Comparison of ENCODE assay signal across 26 cellular contexts in genomic region chr5:132075719-132076077, GRCh38. TPM values are rescaled to one million over a fixed set of nuclear protein-coding genes. Genes with fewer than 3 reads are reported as not detected.
A peak's percentile ranks its signal among the peaks of the same experiment; 100 is the strongest.
DNase-seq lines count a peak whose midpoint lies in the region; ATAC-seq and TF ChIP-seq lines count a peak whose summit lies in the region.
"Had no signal": no experiment of that assay in that cellular context is flagged by ENCODE, and none has a peak within 500 bp of the region (broad histone marks: within the 10 kb centered on the region; RNA-seq: fewer than 3 reads in every experiment).

No MANE protein-coding gene starts in this region.

- ATAC-seq in activated T-helper 17 cell treated with anti-CD3 and anti-CD28 coated beads, Interleukin-2, amount 50 U/mL, for 72 hours (replicated peaks), result no peak
- ATAC-seq in aorta (ENCODE audit: low FRiP score) (no peak), GM19328 (IDR thresholded peaks at IDR 0.05; ENCODE audit: unreplicated experiment) (no peak)
- ATAC-seq: right cardiac atrium, SK-N-SH treated with all-trans-retinoic acid at 6 μM for 48 hours had no signal

- H3K4me1 ChIP-seq in CD4-positive, alpha-beta memory T cell (ENCODE audit: insufficient read depth, low read length), result peaks cover 52% of the 10 kb centered on the region
- H3K4me1 ChIP-seq in KMS-11 (ENCODE audit: low read depth, poor library complexity, severe bottlenecking) (peaks cover 17% of the 10 kb centered on the region), aorta (ENCODE audit: control insufficient read depth in 1 of 2, insufficient read depth in 2 of 2, low read length in 2 of 2) (no peaks in the 10 kb centered on the region)

- H2AFZ ChIP-seq in KMS-11 (ENCODE audit: low read depth), result peak overlapping the region; percentile 24; the same call in 1 of the 2 replicates

- POLR2A ChIA-PET in CD4-positive, alpha-beta memory T cell (lab: Charles Lee; ENCODE audit: partially characterized antibody), result no interaction called here

- intact Hi-C loops in CD4-positive, alpha-beta memory T cell (cut with micrococcal nuclease), result loop anchor here (2.0 kb wide), 1 partner anchor 19 kb away; no protein-coding TSS in a partner anchor
- intact Hi-C loops in aorta (cut with DNase I), result no loop called here

- H3K9me3 Mint-ChIP-seq in CD4-positive, alpha-beta memory T cell, result no peaks in the 10 kb centered on the region
- H3K9me3 Mint-ChIP-seq in activated T-helper 17 cell treated with anti-CD3 and anti-CD28 coated beads, Interleukin-2, amount 50 U/mL, for 72 hours, result no peaks in the 10 kb centered on the region
- H3K9me3 Mint-ChIP-seq: CD4-positive, alpha-beta T cell; H9; naive B cell had no signal

- no peaks in the 10 kb centered on the region for H3K36me3 ChIP-seq in CD4-positive, alpha-beta memory T cell (ENCODE audit: insufficient read depth, low read length)
- H3K36me3 ChIP-seq in KMS-11 (ENCODE audit: insufficient read depth) (no peaks in the 10 kb centered on the region), aorta (ENCODE audit: control insufficient read depth in 1 of 2, insufficient read depth in 2 of 2, low read length in 1 of 2) (no peaks in the 10 kb centered on the region)
- H3K36me3 ChIP-seq: ovary had no signal

- no peaks in the 10 kb centered on the region for H3K79me2 ChIP-seq in KMS-11 (ENCODE audit: insufficient read depth, low read depth)

- H3K27ac ChIP-seq in CD4-positive, alpha-beta memory T cell (ENCODE audit: low read depth, low read length), result no peak overlapping the region
- H3K27ac ChIP-seq in KMS-11 (no peak overlapping the region), aorta (ENCODE audit: low read depth in 1 of 2, low read length in 2 of 2) (no peak overlapping the region)
- H3K27ac ChIP-seq: ovary had no signal

- TF ChIP-seq CTCF in KMS-11 (conservative IDR thresholded peaks at IDR 0.05; ENCODE audit: low read depth, low read length), result no peak

- H3K4me2 ChIP-seq in KMS-11, result no peak overlapping the region

- H3K9me3 ChIP-seq in CD4-positive, alpha-beta memory T cell (ENCODE audit: control insufficient read depth in 1 of 2, low read length in 2 of 2), result no peaks in the 10 kb centered on the region
- H3K9me3 ChIP-seq in aorta (ENCODE audit: control insufficient read depth, low read length), result no peaks in the 10 kb centered on the region
- H3K9me3 ChIP-seq: ovary had no signal

- 29 to 39% methylated on average over 2 of the region's 2 CpGs for WGBS in aorta, 2 donors

- peak overlapping the region in 6 of 7 donors; percentile 12 to 86 (median 51) for H3K27ac Mint-ChIP-seq in CD4-positive, alpha-beta memory T cell
- H3K27ac Mint-ChIP-seq in activated T-helper 17 cell treated with anti-CD3 and anti-CD28 coated beads, Interleukin-2, amount 50 U/mL, for 72 hours, result peak overlapping the region; percentile 65
- H3K27ac Mint-ChIP-seq: CD4-positive, alpha-beta T cell; H9 had no signal

- H3K4me1 Mint-ChIP-seq in CD4-positive, alpha-beta memory T cell, result peaks cover 24 to 88% (median 51%) of the 10 kb centered on the region in 4 donors
- peaks cover 35% of the 10 kb centered on the region for H3K4me1 Mint-ChIP-seq in activated T-helper 17 cell treated with anti-CD3 and anti-CD28 coated beads, Interleukin-2, amount 50 U/mL, for 72 hours
- H3K4me1 Mint-ChIP-seq: naive B cell had no signal

- H3K27me3 Mint-ChIP-seq in CD4-positive, alpha-beta memory T cell, result no peaks in the 10 kb centered on the region
- no peaks in the 10 kb centered on the region for H3K27me3 Mint-ChIP-seq in activated T-helper 17 cell treated with anti-CD3 and anti-CD28 coated beads, Interleukin-2, amount 50 U/mL, for 72 hours
- H3K27me3 Mint-ChIP-seq: CD4-positive, alpha-beta T cell; naive B cell had no signal

- DNase-seq in CD4-positive, alpha-beta memory T cell, result no peak
- peak; percentile 48 for DNase-seq in stimulated activated CD8-positive, alpha-beta memory T cell treated with anti-CD3 and anti-CD28 coated beads, Interleukin-4, amount 100 ng/mL, for 48 hours
- DNase-seq in aorta, result no peak
- no peak for DNase-seq in HCEC 1CT
- DNase-seq: activated CD4-positive, CD25-positive, alpha-beta regulatory T cell; activated gamma-delta T cell treated with Interleukin-2 at 50 U/mL for 16 hours; anterior cingulate cortex; caudate nucleus; CD4-positive, alpha-beta T cell; dermis blood vessel endothelial cell; DMS153; H9; KBM-7; mesendoderm; naive B cell; NCI-H2171; NCI-H526; ovary; right cardiac atrium; stimulated activated CD4-positive, alpha-beta T cell treated with anti-CD3 and anti-CD28 coated beads, Interleukin-12 subunit alpha, Interleukin-12 subunit beta, amount 100 ng/mL, for 4 hours; substantia nigra had no signal

- peak overlapping the region in 3 of 8 donors; percentile 39 to 59 (median 43) for H3K4me3 Mint-ChIP-seq in CD4-positive, alpha-beta memory T cell
- peak overlapping the region; percentile 75 for H3K4me3 Mint-ChIP-seq in activated T-helper 17 cell treated with anti-CD3 and anti-CD28 coated beads, Interleukin-2, amount 50 U/mL, for 72 hours
- H3K4me3 Mint-ChIP-seq: CD4-positive, alpha-beta T cell; H9; naive B cell had no signal

- CTCF ChIA-PET in CD4-positive, alpha-beta memory T cell (lab: Charles Lee; ENCODE audit: partially characterized antibody), result interaction anchor here (1.3 kb wide), 1 partner anchor 11 kb away, joined by 4 read pairs; no protein-coding TSS in a partner anchor

- H3K9ac ChIP-seq in KMS-11, result no peak overlapping the region

- no peak overlapping the region for H3K4me3 ChIP-seq in CD4-positive, alpha-beta memory T cell (ENCODE audit: low read length in 2 of 2)
- H3K4me3 ChIP-seq in KMS-11 (IDR thresholded peaks at IDR 0.05; ENCODE audit: insufficient read depth, low read depth, low read length) (no peak overlapping the region), aorta (ENCODE audit: low read length in 2 of 2) (no peak overlapping the region)
- H3K4me3 ChIP-seq: ovary had no signal

- no peaks in the 10 kb centered on the region for H4K20me1 ChIP-seq in KMS-11 (ENCODE audit: insufficient read depth)

- H3K36me3 Mint-ChIP-seq in CD4-positive, alpha-beta memory T cell, result no peaks in the 10 kb centered on the region
- peaks cover 33% of the 10 kb centered on the region for H3K36me3 Mint-ChIP-seq in activated T-helper 17 cell treated with anti-CD3 and anti-CD28 coated beads, Interleukin-2, amount 50 U/mL, for 72 hours (ENCODE audit: low read depth)
- H3K36me3 Mint-ChIP-seq: naive B cell had no signal

- no peaks in the 10 kb centered on the region for H3K27me3 ChIP-seq in CD4-positive, alpha-beta memory T cell (ENCODE audit: insufficient read depth, low read length)
- H3K27me3 ChIP-seq in KMS-11 (ENCODE audit: insufficient read depth, low read depth) (no peaks in the 10 kb centered on the region), aorta (ENCODE audit: control insufficient read depth in 1 of 2, insufficient read depth in 2 of 2, low read length in 1 of 2) (no peaks in the 10 kb centered on the region)
- H3K27me3 ChIP-seq: ovary had no signal

RNA-seq across cellular contexts. Expression of gene CSF2, which starts 2.1 kb away (rescaled TPM):
- total RNA-seq in CD4-positive, alpha-beta memory T cell, result not detected
- under 1 TPM in 1 of 2 donors, not detected in 1; 0.77 TPM for polyA plus RNA-seq in CD4-positive, alpha-beta memory T cell
- 100 to 1,000 TPM in 1 of 2 donors, 10 to 100 TPM in 1; 14.6 to 159 TPM for total RNA-seq in activated T-helper 17 cell treated with anti-CD3 and anti-CD28 coated beads, Interleukin-2, amount 50 U/mL, for 72 hours
- total RNA-seq in aorta, result under 1 TPM in 1 of 2 donors, not detected in 1; 0.51 TPM
- not detected for polyA plus RNA-seq in aorta
- total RNA-seq: CD4-positive, alpha-beta T cell; H9; right cardiac atrium had no signal
- polyA plus RNA-seq: ovary, right cardiac atrium had no signal

RNA-seq across cellular contexts. Expression of gene IL3, which starts 15.2 kb away (rescaled TPM):
- total RNA-seq in CD4-positive, alpha-beta memory T cell, result not detected
- not detected for polyA plus RNA-seq in CD4-positive, alpha-beta memory T cell
- 1 to 10 TPM in 1 of 2 donors, under 1 TPM in 1; 0.32 to 9.0 TPM for total RNA-seq in activated T-helper 17 cell treated with anti-CD3 and anti-CD28 coated beads, Interleukin-2, amount 50 U/mL, for 72 hours
- not detected for total RNA-seq in aorta
- polyA plus RNA-seq in aorta, result not detected
- total RNA-seq: CD4-positive, alpha-beta T cell; dermis blood vessel endothelial cell; glomerular endothelial cell; H9; ovary; right cardiac atrium had no signal
- polyA plus RNA-seq: ovary, right cardiac atrium had no signal

Comparison
In these comparisons a context has a peak if more than half of its experiments do, and no peak if none do; other contexts are left out.
1. RNA of gene CSF2, which starts 2.1 kb away (total RNA-seq): 14.6 to 159 TPM in activated T-helper 17 cell treated with anti-CD3 and anti-CD28 coated beads, Interleukin-2, amount 50 U/mL, for 72 hours; 0.51 TPM in aorta and not detected in CD4-positive, alpha-beta memory T cell; every median in the first group is over 10 times any median in the second.